ENCODE assay signal across 8 cellular contexts in genomic region chr3:52240059-52240885, GRCh38. TPM values are rescaled to one million over a fixed set of nuclear protein-coding genes. Genes with fewer than 3 reads are reported as not detected.
A peak's percentile ranks its signal among the peaks of the same experiment; 100 is the strongest.
DNase-seq lines count a peak whose midpoint lies in the region; ATAC-seq, FAIRE-seq and TF ChIP-seq lines count a peak whose summit lies in the region.

No MANE protein-coding gene starts in this region.

- no peak for FAIRE-seq in bronchial epithelial cell (lab: Jason Lieb, UNC)

- peak overlapping the region; percentile 76 for H3K4me3 ChIP-seq in Jurkat, Clone E6-1 (ENCODE audit: low read length)
- H3K4me3 ChIP-seq in bronchial epithelial cell (ENCODE audit: low read depth, low read length) = no peak overlapping the region

- ATAC-seq in GM21576 (IDR thresholded peaks at IDR 0.05; ENCODE audit: unreplicated experiment) (no peak), GM21390 (IDR thresholded peaks at IDR 0.05; ENCODE audit: unreplicated experiment) (no peak)

- DNase-seq in DMS114 treated with DMSO at 0.1 percent for 48 hours (lab: John Stamatoyannopoulos, UW; ENCODE audit: unreplicated experiment) (peak; percentile 37), T-helper 1 cell (peak in 3 of 5 donors; percentile 35 to 93 (median 39)), bronchial epithelial cell (ENCODE audit: low read depth) (peak; percentile 72), kidney tubule cell (ENCODE audit: low spot score) (peak; percentile 66)
- DNase-seq in Jurkat, Clone E6-1 (ENCODE audit: low read depth, low spot score) = peak; percentile 79
- DNase-seq in stimulated activated CD8-positive, alpha-beta memory T cell treated with anti-CD3 and anti-CD28 coated beads, Interleukin-12 subunit alpha, Interleukin-12 subunit beta, amount 100 ng/mL, for 1 hour (ENCODE audit: low read depth) = peak; percentile 27

- no peaks in the 10 kb centered on the region for H3K27me3 ChIP-seq in bronchial epithelial cell (ENCODE audit: control insufficient read depth, insufficient read depth, low read length)

- H3K36me3 ChIP-seq in bronchial epithelial cell (ENCODE audit: control insufficient read depth, insufficient read depth, low read length) = peaks cover 3% of the 10 kb centered on the region

- peak; percentile 13 for TF ChIP-seq CTCF in bronchial epithelial cell (IDR thresholded peaks at IDR 0.05; ENCODE audit: insufficient read depth, low read length, severe bottlenecking)

RNA-seq across cellular contexts. Expression of gene TWF2, which starts 1.3 kb away (rescaled TPM):
- 67.7 TPM for polyA plus RNA-seq in Jurkat, Clone E6-1 (2012; ENCODE audit: insufficient read depth, insufficient read length)
- 47.6 and 57.7 TPM in 2 replicates for total RNA-seq in bronchial epithelial cell

RNA-seq across cellular contexts. Expression of gene PPM1M, which starts 5.3 kb away (rescaled TPM):
- polyA plus RNA-seq in Jurkat, Clone E6-1 (2012; ENCODE audit: insufficient read depth, insufficient read length) = 59.8 TPM
- total RNA-seq in bronchial epithelial cell = 2.0 and 2.6 TPM in 2 replicates

RNA-seq across cellular contexts. Expression of gene TLR9, which starts 14.8 kb away (rescaled TPM):
- polyA plus RNA-seq in Jurkat, Clone E6-1 (2012; ENCODE audit: insufficient read depth, insufficient read length) = not detected
- total RNA-seq in bronchial epithelial cell = not detected in 2 replicates

RNA-seq across cellular contexts. Expression of gene WDR82, which starts 38.2 kb away (rescaled TPM):
- 86.7 TPM for polyA plus RNA-seq in Jurkat, Clone E6-1 (2012; ENCODE audit: insufficient read depth, insufficient read length)
- total RNA-seq in bronchial epithelial cell = 61.3 and 67.7 TPM in 2 replicates

RNA-seq across cellular contexts. Expression of gene ALAS1, which starts 42.3 kb away (rescaled TPM):
- 68.8 TPM for polyA plus RNA-seq in Jurkat, Clone E6-1 (2012; ENCODE audit: insufficient read depth, insufficient read length)
- total RNA-seq in bronchial epithelial cell = 32.1 and 66.7 TPM in 2 replicates

Comparison
In these comparisons a context has a peak if more than half of its experiments do, and no peak if none do; other contexts are left out.
1. DNase-seq: peak in every context shown above with its lines; median percentile 79 in Jurkat, Clone E6-1; 72 in bronchial epithelial cell; 66 in kidney tubule cell; 39 in T-helper 1 cell; 37 in DMS114 treated with DMSO at 0.1 percent for 48 hours; 27 in stimulated activated CD8-positive, alpha-beta memory T cell treated with anti-CD3 and anti-CD28 coated beads, Interleukin-12 subunit alpha, Interleukin-12 subunit beta, amount 100 ng/mL, for 1 hour.